Comparison of ENCODE assay signal across 9 cellular contexts in the genomic region with DNA sequence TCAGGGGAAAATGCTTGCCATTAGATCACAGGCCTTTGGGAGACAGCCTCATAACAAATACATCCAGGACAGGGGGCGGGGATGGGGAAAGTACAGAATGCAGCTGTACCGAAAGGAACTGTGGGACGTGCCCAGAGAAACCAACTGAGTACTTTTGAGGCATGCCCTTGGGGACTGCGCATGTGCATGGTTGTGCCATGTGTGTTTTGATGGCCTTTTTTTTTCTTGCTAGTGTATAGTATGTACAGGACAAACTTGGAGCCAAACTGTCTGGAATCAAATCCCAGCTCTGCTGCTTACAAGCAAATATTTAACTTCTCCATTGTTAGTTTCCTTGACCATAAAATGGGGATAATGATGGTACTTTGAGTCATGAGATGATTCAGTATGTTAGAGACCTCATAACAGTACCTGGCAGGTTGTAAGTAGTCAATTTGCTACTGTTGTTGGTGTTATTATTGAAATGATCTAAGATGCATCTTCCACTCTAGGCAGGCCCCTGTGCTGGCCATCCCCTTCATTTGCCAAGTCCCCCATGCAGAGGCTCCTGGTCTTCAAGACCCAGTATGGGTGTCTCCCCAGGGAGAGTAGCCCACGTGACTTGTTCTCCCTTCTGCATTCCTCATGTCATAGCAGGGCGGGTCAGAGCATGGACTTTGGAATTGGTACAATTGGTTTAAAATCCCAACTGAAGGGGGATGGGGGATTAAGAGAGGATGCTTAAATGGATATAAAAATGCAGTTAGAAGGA.
DNase-seq lines count a peak whose midpoint lies in the region; ATAC-seq and TF ChIP-seq lines count a peak whose summit lies in the region.
"Had no signal": no experiment of that assay in that cellular context is flagged by ENCODE, and none has a peak within 500 bp of the region (broad histone marks: within the 10 kb centered on the region; RNA-seq: fewer than 3 reads in every experiment).

No MANE protein-coding gene starts in this region.

- H3K27me3 Mint-ChIP-seq in effector memory CD8-positive, alpha-beta T cell = no peaks in the 10 kb centered on the region

- H3K4me1 ChIP-seq in MM.1S (ENCODE audit: low read length) = peaks cover 39% of the 10 kb centered on the region

- no peaks in the 10 kb centered on the region for H3K9me3 Mint-ChIP-seq in effector memory CD8-positive, alpha-beta T cell
- H3K9me3 Mint-ChIP-seq: GM23338 had no signal

- no peak overlapping the region for H3K27ac ChIP-seq in MM.1S (ENCODE audit: low read length)

- H2AFZ ChIP-seq in MM.1S (ENCODE audit: low read length) = no peak overlapping the region
- H2AFZ ChIP-seq: GM23338 had no signal

- peaks cover 26% of the 10 kb centered on the region for H3F3A ChIP-seq in MM.1S (ENCODE audit: insufficient read depth, low read length)

- 0 out of 2 replicates have a peak, but pooled peaks cover 12% of the 10 kb centered on the region for H3K79me2 ChIP-seq in MM.1S (ENCODE audit: low read length)

- H3K4me3 ChIP-seq in MM.1S (ENCODE audit: low read length) (no peak overlapping the region), skeletal muscle cell (ENCODE audit: low read depth, low read length) (no peak overlapping the region)
- H3K4me3 ChIP-seq: GM23338 had no signal

- no peaks in the 10 kb centered on the region for H4K20me1 ChIP-seq in MM.1S (ENCODE audit: insufficient read depth, low read length)

- H3K36me3 Mint-ChIP-seq in effector memory CD8-positive, alpha-beta T cell (ENCODE audit: insufficient read depth) = no peaks in the 10 kb centered on the region

- no peaks in the 10 kb centered on the region for H3K9me3 ChIP-seq in MM.1S (replicated peaks; ENCODE audit: insufficient read depth, low read length)

- H3K27ac Mint-ChIP-seq in effector memory CD8-positive, alpha-beta T cell = peak overlapping the region; percentile 51 to 86
- H3K27ac Mint-ChIP-seq: GM23338 had no signal

- no peaks in the 10 kb centered on the region for H3K9me2 ChIP-seq in MM.1S (replicated peaks; ENCODE audit: insufficient read depth, low read length)

- peaks cover 68 to 73% of the 10 kb centered on the region in 2 donors for H3K4me1 Mint-ChIP-seq in effector memory CD8-positive, alpha-beta T cell (ENCODE audit: low read depth in 2 of 2)

- no peak for DNase-seq in activated CD4-positive, CD25-positive, alpha-beta regulatory T cell treated with anti-CD3 and anti-CD28 coated beads, Interleukin-2, amount 50 U/mL, for 72 hours
- DNase-seq in MM.1S (no peak), skeletal muscle cell (ENCODE audit: low read depth) (peak; percentile 60), NK-92 (lab: John Stamatoyannopoulos, UW; ENCODE audit: unreplicated experiment) (no peak)
- DNase-seq in effector memory CD8-positive, alpha-beta T cell = no peak

- no peaks in the 10 kb centered on the region for H3K27me3 ChIP-seq in MM.1S (replicated peaks; ENCODE audit: insufficient read depth, low read length)

- peak; percentile 53 to 64 for ATAC-seq in activated CD4-positive, CD25-positive, alpha-beta regulatory T cell treated with anti-CD3 and anti-CD28 coated beads, Interleukin-2, amount 50 U/mL, for 24 hours
- no peak for ATAC-seq in effector memory CD8-positive, alpha-beta T cell (replicated peaks)
- ATAC-seq in HG02981 (IDR thresholded peaks at IDR 0.05; ENCODE audit: unreplicated experiment) (no peak), GM19467 (IDR thresholded peaks at IDR 0.05; ENCODE audit: unreplicated experiment) (no peak)
- ATAC-seq: GM23338 had no signal

- no peaks in the 10 kb centered on the region for H3K36me3 ChIP-seq in MM.1S (replicated peaks; ENCODE audit: insufficient read depth, low read length)

- no peak for TF ChIP-seq CTCF in MM.1S (IDR thresholded peaks at IDR 0.05; ENCODE audit: low read length)

- H3K9ac ChIP-seq in MM.1S (ENCODE audit: low read length) = no peak overlapping the region

- H3K4me3 Mint-ChIP-seq in effector memory CD8-positive, alpha-beta T cell = peak overlapping the region; percentile 55 to 57
- H3K4me3 Mint-ChIP-seq: GM23338 had no signal

- H3K4me2 ChIP-seq in MM.1S (ENCODE audit: low read depth, low read length) = peak overlapping the region; percentile 25
- H3K4me2 ChIP-seq: GM23338 had no signal

Comparison
In these comparisons a context has a peak if more than half of its experiments do, and no peak if none do; other contexts are left out.
1. ATAC-seq: peak in activated CD4-positive, CD25-positive, alpha-beta regulatory T cell treated with anti-CD3 and anti-CD28 coated beads, Interleukin-2, amount 50 U/mL, for 24 hours (2 of 2); none in effector memory CD8-positive, alpha-beta T cell (single experiment), HG02981 (single experiment) and GM19467 (single experiment).